ENCODE assay signal across 33 cellular contexts in genomic region chr7:158003441-158004122, GRCh38.
"Had no signal": no experiment of that assay in that cellular context is flagged by ENCODE, and none has a peak within 500 bp of the region (broad histone marks: within the 10 kb centered on the region; RNA-seq: fewer than 3 reads in every experiment).

No MANE protein-coding gene starts in this region.

- H3K27me3 ChIP-seq: adrenal gland, body of pancreas, foreskin keratinocyte had no signal

- H3K36me3 ChIP-seq: adrenal gland, esophagus muscularis mucosa, gastrocnemius medialis, WERI-Rb-1 had no signal

- FAIRE-seq: colon had no signal

- ATAC-seq: activated CD4-positive, alpha-beta T cell treated with anti-CD3 and anti-CD28 coated beads for 36 hours; activated CD4-positive, CD25-positive, alpha-beta regulatory T cell treated with anti-CD3 and anti-CD28 coated beads, Interleukin-2, amount 50 U/mL, for 24 hours; activated CD8-positive, alpha-beta memory T cell treated with anti-CD3 and anti-CD28 coated beads, Interleukin-2, amount 10 ng/mL, durations not matched to agents 7 days and 5 days; activated CD8-positive, alpha-beta T cell treated with anti-CD3 and anti-CD28 coated beads, Interleukin-2, amount 10 ng/mL, durations not matched to agents 7 days and 5 days; activated naive CD8-positive, alpha-beta T cell treated with anti-CD3 and anti-CD28 coated beads, Interleukin-2, amount 50 U/mL, for 24 hours; body of pancreas; effector memory CD8-positive, alpha-beta T cell; foreskin keratinocyte; gastrocnemius medialis; T-helper 17 cell had no signal

- H3K27ac ChIP-seq: adrenal gland, body of pancreas, esophagus muscularis mucosa, foreskin keratinocyte, gastrocnemius medialis, WERI-Rb-1 had no signal

- DNase-seq: activated B cell treated with CpG ODN at 0.5 μM for 24 hours; activated CD4-positive, alpha-beta memory T cell treated with anti-CD3 and anti-CD28 coated beads for 36 hours; activated CD4-positive, alpha-beta T cell treated with anti-CD3 and anti-CD28 coated beads for 36 hours; activated CD4-positive, alpha-beta T cell treated with anti-CD3 and anti-CD28 coated beads, Interleukin-2, amount 10 ng/mL, durations not matched to agents 24 days and 14 days; activated CD8-positive, alpha-beta memory T cell treated with anti-CD3 and anti-CD28 coated beads, Interleukin-2, amount 10 ng/mL, durations not matched to agents 7 days and 5 days; activated CD8-positive, alpha-beta memory T cell treated with anti-CD3 and anti-CD28 coated beads, Interleukin-2, amount 50 U/mL, for 4 hours; activated CD8-positive, alpha-beta T cell treated with anti-CD3 and anti-CD28 coated beads, Interleukin-2, amount 10 ng/mL, durations not matched to agents 7 days and 5 days; activated effector memory CD4-positive, alpha-beta T cell treated with anti-CD3 and anti-CD28 coated beads, Interleukin-2, amount 50 U/mL, for 16 hours; activated naive CD4-positive, alpha-beta T cell treated with anti-CD3 and anti-CD28 coated beads for 36 hours; activated naive CD8-positive, alpha-beta T cell treated with anti-CD3 and anti-CD28 coated beads for 36 hours; activated naive CD8-positive, alpha-beta T cell treated with anti-CD3 and anti-CD28 coated beads, Interleukin-2, amount 50 U/mL, for 24 hours; activated T-cell treated with anti-CD3 and anti-CD28 coated beads, Interleukin-2, amount 50 U/mL, for 1 hour; activated T-cell treated with anti-CD3 and anti-CD28 coated beads, Interleukin-2, amount 50 U/mL, for 48 hours; adrenal gland; amygdala; aorta; body of pancreas; caudate nucleus; cortex of kidney; dermis blood vessel endothelial cell; effector CD4-positive, alpha-beta T cell; effector memory CD8-positive, alpha-beta T cell; erythroblast; foreskin keratinocyte; gastrocnemius medialis; glutamatergic neuron; T-helper 1 cell; T-helper 17 cell; T1000; WERI-Rb-1 had no signal

- H3K4me3 ChIP-seq: adrenal gland, body of pancreas, esophagus muscularis mucosa, gastrocnemius medialis had no signal

- H3K9me3 ChIP-seq: adrenal gland, body of pancreas, esophagus muscularis mucosa, gastrocnemius medialis had no signal

- H3K4me1 ChIP-seq: adrenal gland, body of pancreas, esophagus muscularis mucosa, foreskin keratinocyte, gastrocnemius medialis had no signal
